In genomic region chrX:109857898-109858297, GRCh38 we compare ENCODE assay signal across 24 cellular contexts.
A peak's percentile ranks its signal among the peaks of the same experiment; 100 is the strongest.
DNase-seq lines count a peak whose midpoint lies in the region; ATAC-seq and TF ChIP-seq lines count a peak whose summit lies in the region.
"Had no signal": no experiment of that assay in that cellular context is flagged by ENCODE, and none has a peak within 500 bp of the region (broad histone marks: within the 10 kb centered on the region; RNA-seq: fewer than 3 reads in every experiment).

No MANE protein-coding gene starts in this region.

- ATAC-seq in omental fat pad (ENCODE audit: low FRiP score) (peak; percentile 81), GM21723 (IDR thresholded peaks at IDR 0.05; ENCODE audit: unreplicated experiment) (no peak)

- TF ChIP-seq CTCF in astrocyte of the spinal cord (IDR thresholded peaks at IDR 0.05; ENCODE audit: low read depth, low read length): no peak
- TF ChIP-seq CTCF in omental fat pad (IDR thresholded peaks at IDR 0.05): no peak

- in situ Hi-C loops in astrocyte of the spinal cord (cut with HindIII; ENCODE audit: low sequenced_read_pairs): no loop called here

- DNase-seq in EH (ENCODE audit: low read depth) (peak; percentile 41), astrocyte of the spinal cord (ENCODE audit: low read depth, low spot score) (peak; percentile 55), fibroblast of gingiva (ENCODE audit: low read depth) (peak; percentile 40), omental fat pad (ENCODE audit: low spot score) (no peak), NCI-H69 (lab: John Stamatoyannopoulos, UW) (no peak), mesenteric fat pad (ENCODE audit: low spot score) (no peak)
- no peak for DNase-seq in effector CD4-positive, alpha-beta T cell
- DNase-seq: activated CD4-positive, alpha-beta T cell treated with anti-CD3 and anti-CD28 coated beads, Interleukin-2, amount 10 ng/mL, durations not matched to agents 24 days and 14 days; activated gamma-delta T cell; activated naive CD8-positive, alpha-beta T cell treated with anti-CD3 and anti-CD28 coated beads, Interleukin-2, amount 10 ng/mL, durations not matched to agents 7 days and 5 days; activated T-cell treated with anti-CD3 and anti-CD28 coated beads, Interleukin-2, amount 50 U/mL, for 24 hours; DND-41; esophagus squamous epithelium; KG1; kidney; MM.1S; NCI-H1417; NCI-H446; pancreas; retina; stimulated activated CD4-positive, alpha-beta T cell treated with anti-CD3 and anti-CD28 coated beads, Interleukin-2, amount 100 ng/mL, for 48 hours; uterus; WERI-Rb-1 had no signal

- H3K4me3 ChIP-seq in astrocyte of the spinal cord (ENCODE audit: low read depth, low read length): no peak overlapping the region
- H3K4me3 ChIP-seq: pancreas, uterus had no signal

Comparison
In these comparisons a context has a peak if more than half of its experiments do, and no peak if none do; other contexts are left out.
1. DNase-seq: peak in EH (single experiment), astrocyte of the spinal cord (single experiment) and fibroblast of gingiva (single experiment); none in omental fat pad (single experiment), effector CD4-positive, alpha-beta T cell (single experiment), NCI-H69 (single experiment) and mesenteric fat pad (single experiment).